21 cellular contexts compared by ENCODE assay signal in the genomic region with DNA sequence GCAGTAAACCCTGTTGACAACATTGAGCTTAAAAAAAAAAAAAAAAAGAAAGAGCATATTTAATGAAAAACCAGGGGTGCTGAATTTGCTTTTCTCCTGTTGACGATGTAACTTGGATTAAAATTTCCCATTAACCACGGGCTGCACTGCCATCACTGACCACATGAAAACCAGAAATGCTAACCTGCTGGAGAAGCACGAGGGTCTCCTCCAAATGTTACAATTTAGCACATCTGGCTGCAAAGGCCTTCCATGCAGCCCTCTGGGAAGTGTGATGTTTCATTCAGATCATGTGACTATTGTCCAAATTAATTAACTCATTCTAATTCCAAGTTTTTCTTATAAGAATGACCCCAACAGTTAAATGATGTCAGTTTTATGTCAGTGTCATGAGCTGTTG. TPM values are rescaled to one million over a fixed set of nuclear protein-coding genes. Genes with fewer than 3 reads are reported as not detected.
DNase-seq lines count a peak whose midpoint lies in the region; ATAC-seq, FAIRE-seq and TF ChIP-seq lines count a peak whose summit lies in the region.
"Had no signal": no experiment of that assay in that cellular context is flagged by ENCODE, and none has a peak within 500 bp of the region (broad histone marks: within the 10 kb centered on the region; RNA-seq: fewer than 3 reads in every experiment).

No MANE protein-coding gene starts in this region.

- no peak overlapping the region for H3K4me3 Mint-ChIP-seq in GM23338
- no peak overlapping the region for H3K4me3 Mint-ChIP-seq in glutamatergic neuron (ENCODE audit: unreplicated experiment)
- H3K4me3 Mint-ChIP-seq in activated naive CD8-positive, alpha-beta T cell treated with anti-CD3 and anti-CD28 coated beads, Interleukin-2, amount 50 U/mL, for 24 hours: no peak overlapping the region
- H3K4me3 Mint-ChIP-seq: activated naive CD8-positive, alpha-beta T cell; stimulated activated naive CD8-positive, alpha-beta T cell treated with anti-CD3 and anti-CD28 coated beads, Interleukin-15, Interleukin-2, amounts not matched to agents 100 ng/mL and 50 ng/mL, for 24 hours; T-helper 1 cell treated with Interleukin-12 subunit alpha and Interleukin-12 subunit beta and Interleukin-4 antibody, amounts not matched to agents 30 μg/mL and 1 μg/mL, for 36 hours; WTC11 had no signal

- H3K27ac ChIP-seq in A673 (ENCODE audit: low read depth, low read length, poor library complexity, severe bottlenecking) (no peak overlapping the region), GM23338 (ENCODE audit: low read depth) (no peak overlapping the region), RWPE2 (ENCODE audit: poor library complexity, severe bottlenecking) (no peak overlapping the region)

- H3K4me3 ChIP-seq in A673 (ENCODE audit: low read depth, low read length, poor library complexity, severe bottlenecking) (no peak overlapping the region), GM23338 (no peak overlapping the region), RWPE2 (ENCODE audit: severe bottlenecking) (no peak overlapping the region)

- H3K9me3 ChIP-seq in A673 (ENCODE audit: low read depth, low read length, poor library complexity, severe bottlenecking) (no peaks in the 10 kb centered on the region), RWPE2 (ENCODE audit: severe bottlenecking) (no peaks in the 10 kb centered on the region)

- DNase-seq in A673 (ENCODE audit: low spot score) (no peak), GM23338 (ENCODE audit: low spot score) (peak; percentile 54), RWPE2 (ENCODE audit: low spot score) (no peak), glutamatergic neuron (no peak), GM12892 (ENCODE audit: insufficient read length) (no peak), mucosa of gallbladder (ENCODE audit: low spot score) (no peak), C1 segment of cervical spinal cord (lab: John Stamatoyannopoulos, UW) (no peak)
- no peak for DNase-seq in activated naive CD8-positive, alpha-beta T cell treated with anti-CD3 and anti-CD28 coated beads, Interleukin-2, amount 50 U/mL, for 24 hours
- DNase-seq: ACHN; hippocampal formation; KG1; kidney; NK-92 treated with Interleukin-12 subunit alpha and Interleukin-12 subunit beta, amount 100 ng/mL, for 24 hours; right cardiac atrium; Right ventricle myocardium superior had no signal

- H3K27me3 Mint-ChIP-seq in GM23338 (ENCODE audit: insufficient read depth, low read depth, poor library complexity) (peaks cover 3% of the 10 kb centered on the region), glutamatergic neuron (ENCODE audit: unreplicated experiment) (no peaks in the 10 kb centered on the region)
- H3K27me3 Mint-ChIP-seq in activated naive CD8-positive, alpha-beta T cell treated with anti-CD3 and anti-CD28 coated beads, Interleukin-2, amount 50 U/mL, for 24 hours: peaks cover 16% of the 10 kb centered on the region

- TF ChIP-seq CTCF in A673 (conservative IDR thresholded peaks at IDR 0.05; ENCODE audit: low read depth, low read length) (peak; percentile 28; the same call in 1 of the 2 replicates), GM23338 (conservative IDR thresholded peaks at IDR 0.05; ENCODE audit: low read depth in 2 of 2) (peak; percentile 2 to 34; a peak in 1 of 4 replicates), RWPE2 (IDR thresholded peaks at IDR 0.05; ENCODE audit: poor library complexity, severe bottlenecking) (peak; percentile 16), glutamatergic neuron (IDR thresholded peaks at IDR 0.05; ENCODE audit: partially characterized antibody, unreplicated experiment) (peak; percentile 66)

- H3K4me2 ChIP-seq in GM23338: 0 out of 2 replicates have a peak overlapping the region, but pooled peaks have one; percentile 34

- intact Hi-C loops in A673 (cut with micrococcal nuclease; ENCODE audit: unreplicated experiment): loop anchor here (10.0 kb wide), 1 partner anchor 460 kb away; a partner anchor contains a TSS

- H3F3A ChIP-seq in GM23338 (replicated peaks; ENCODE audit: low read depth): no peaks in the 10 kb centered on the region

- no peaks in the 10 kb centered on the region for H3K9me3 Mint-ChIP-seq in GM23338
- no peaks in the 10 kb centered on the region for H3K9me3 Mint-ChIP-seq in glutamatergic neuron (ENCODE audit: unreplicated experiment)
- no peaks in the 10 kb centered on the region for H3K9me3 Mint-ChIP-seq in activated naive CD8-positive, alpha-beta T cell treated with anti-CD3 and anti-CD28 coated beads, Interleukin-2, amount 50 U/mL, for 24 hours
- H3K9me3 Mint-ChIP-seq: stimulated activated naive CD8-positive, alpha-beta T cell treated with anti-CD3 and anti-CD28 coated beads, Interleukin-15, Interleukin-2, amounts not matched to agents 100 ng/mL and 50 ng/mL, for 24 hours; T-helper 1 cell treated with Interleukin-12 subunit alpha and Interleukin-12 subunit beta and Interleukin-4 antibody, amounts not matched to agents 30 μg/mL and 1 μg/mL, for 36 hours; WTC11 had no signal

- no peaks in the 10 kb centered on the region for H3K27me3 ChIP-seq in A673 (replicated peaks; ENCODE audit: insufficient read depth, low read depth, low read length, poor library complexity)
- H3K27me3 ChIP-seq in GM23338 (ENCODE audit: insufficient read depth): no peaks in the 10 kb centered on the region
- H3K27me3 ChIP-seq in RWPE2 (ENCODE audit: insufficient read depth, poor library complexity, severe bottlenecking): no peaks in the 10 kb centered on the region

- CTCF ChIA-PET in A673 (lab: Charles Lee): no interaction called here

- H3K36me3 Mint-ChIP-seq in GM23338 (ENCODE audit: low read depth): no peaks in the 10 kb centered on the region
- no peaks in the 10 kb centered on the region for H3K36me3 Mint-ChIP-seq in glutamatergic neuron (ENCODE audit: unreplicated experiment)
- no peaks in the 10 kb centered on the region for H3K36me3 Mint-ChIP-seq in activated naive CD8-positive, alpha-beta T cell treated with anti-CD3 and anti-CD28 coated beads, Interleukin-2, amount 50 U/mL, for 24 hours (ENCODE audit: low read depth)
- H3K36me3 Mint-ChIP-seq: activated naive CD8-positive, alpha-beta T cell; WTC11 had no signal

- no TSS peak for BruUV-seq in A673 (replicated peaks; lab: Mats Ljungman, UMichigan)

- H2AFZ ChIP-seq in GM23338: 0 out of 2 replicates have a peak overlapping the region, but pooled peaks have one; percentile 8

- H3K4me1 ChIP-seq in A673 (ENCODE audit: insufficient read depth, low read length, poor library complexity, severe bottlenecking): no peaks in the 10 kb centered on the region
- peaks cover 46% of the 10 kb centered on the region for H3K4me1 ChIP-seq in GM23338 (ENCODE audit: insufficient read depth)
- H3K4me1 ChIP-seq in RWPE2 (ENCODE audit: insufficient read depth, poor library complexity, severe bottlenecking): no peaks in the 10 kb centered on the region

- ATAC-seq in GM23338 (peak; percentile 7; the same call in 1 of the 3 replicates), RWPE2 (ENCODE audit: low read depth) (no peak)
- ATAC-seq in activated naive CD8-positive, alpha-beta T cell treated with anti-CD3 and anti-CD28 coated beads, Interleukin-2, amount 50 U/mL, for 24 hours: no peak
- ATAC-seq: right cardiac atrium, WTC11 had no signal

- H3K27ac Mint-ChIP-seq in GM23338: no peak overlapping the region; the same call in 1 of the 2 replicates
- no peak overlapping the region for H3K27ac Mint-ChIP-seq in glutamatergic neuron (ENCODE audit: unreplicated experiment)
- H3K27ac Mint-ChIP-seq in activated naive CD8-positive, alpha-beta T cell treated with anti-CD3 and anti-CD28 coated beads, Interleukin-2, amount 50 U/mL, for 24 hours: no peak overlapping the region
- H3K27ac Mint-ChIP-seq: activated naive CD8-positive, alpha-beta T cell; stimulated activated naive CD8-positive, alpha-beta T cell treated with anti-CD3 and anti-CD28 coated beads, Interleukin-15, Interleukin-2, amounts not matched to agents 100 ng/mL and 50 ng/mL, for 24 hours; T-helper 1 cell treated with Interleukin-12 subunit alpha and Interleukin-12 subunit beta and Interleukin-4 antibody, amounts not matched to agents 30 μg/mL and 1 μg/mL, for 36 hours; WTC11 had no signal

- H3K36me3 ChIP-seq in A673 (ENCODE audit: insufficient read depth, low read length, poor library complexity, severe bottlenecking) (no peaks in the 10 kb centered on the region), GM23338 (ENCODE audit: insufficient read depth) (no peaks in the 10 kb centered on the region), RWPE2 (ENCODE audit: low read depth) (no peaks in the 10 kb centered on the region)

- no peak for FAIRE-seq in GM12892 (lab: Jason Lieb, UNC)
- FAIRE-seq: GM12891 had no signal

- no peaks in the 10 kb centered on the region for H4K20me1 ChIP-seq in GM23338 (replicated peaks; ENCODE audit: insufficient read depth)

- H3K4me1 Mint-ChIP-seq in GM23338: peaks cover 34% of the 10 kb centered on the region
- peaks cover 6% of the 10 kb centered on the region for H3K4me1 Mint-ChIP-seq in glutamatergic neuron (ENCODE audit: low read depth, unreplicated experiment)
- H3K4me1 Mint-ChIP-seq in activated naive CD8-positive, alpha-beta T cell treated with anti-CD3 and anti-CD28 coated beads, Interleukin-2, amount 50 U/mL, for 24 hours: no peaks in the 10 kb centered on the region

- H3K9me2 ChIP-seq in GM23338 (ENCODE audit: insufficient read depth): no peaks in the 10 kb centered on the region

- POLR2A ChIA-PET in A673 (lab: Charles Lee; ENCODE audit: low non-redundant PET): interaction anchor here (1.0 kb wide), 1 partner anchor 40 kb away, joined by 6 read pairs; no protein-coding TSS in a partner anchor

- no peak for TF ChIP-seq POLR2A in GM12892 (IDR thresholded peaks at IDR 0.05; ENCODE audit: low read depth, low read length)

- H3K79me2 ChIP-seq in GM23338 (replicated peaks; ENCODE audit: insufficient read depth): no peaks in the 10 kb centered on the region

TF ChIP-seq in GM23338, 12 proteins besides CTCF, POLR2A, EP300 and RAD21:
- TF ChIP-seq EZH2phosphoT487 (IDR thresholded peaks at IDR 0.05; ENCODE audit: unreplicated experiment): no peak
- TF ChIP-seq CREB1 (CRISPR knock-in tag; IDR thresholded peaks at IDR 0.05; ENCODE audit: low read depth): no peak
- TF ChIP-seq EZH2 (IDR thresholded peaks at IDR 0.05; ENCODE audit: low read depth, unreplicated experiment): no peak

RNA-seq across cellular contexts. Expression of a gene that starts 26.9 kb away (rescaled TPM):
- total RNA-seq in A673 (2021) (not detected in 2 replicates), glutamatergic neuron (ENCODE audit: unreplicated experiment) (not detected), mucosa of gallbladder (not detected)
- not detected in 2 replicates for total RNA-seq in GM23338 (2014; rRNA removed; shearing (Covaris generic))
- polyA plus RNA-seq in GM23338 (2016; fragmentation: Nextera tagmentation; extraction: Ambion mirVana): not detected in 2 replicates
- not detected for polyA plus RNA-seq in GM12892 (2012; ENCODE audit: missing spikeins)
- total RNA-seq: kidney, right cardiac atrium, Right ventricle myocardium superior, urinary bladder, WTC11 had no signal
- polyA plus RNA-seq: right cardiac atrium, urinary bladder had no signal

RNA-seq across cellular contexts. Expression of a gene that starts 38.5 kb away (rescaled TPM):
- 0.11 TPM in 1 of 2 replicates, not detected in the other for total RNA-seq in A673 (2021)
- not detected in 2 replicates for total RNA-seq in GM23338 (2014; rRNA removed; shearing (Covaris generic))
- 0.16 TPM in 1 of 2 replicates, not detected in the other for polyA plus RNA-seq in GM23338 (2016; fragmentation: Nextera tagmentation; extraction: Ambion mirVana)
- not detected for total RNA-seq in glutamatergic neuron (ENCODE audit: unreplicated experiment)
- polyA plus RNA-seq in GM12892 (2012; ENCODE audit: missing spikeins): not detected
- total RNA-seq in mucosa of gallbladder: 0.14 TPM
- total RNA-seq: kidney, right cardiac atrium, Right ventricle myocardium superior had no signal
- polyA plus RNA-seq: right cardiac atrium had no signal

Comparison
In these comparisons a context has a peak if more than half of its experiments do, and no peak if none do; other contexts are left out.
1. CTCF ChIP-seq: peak in every context shown above with its lines; median percentile 66 in glutamatergic neuron; 28 in A673; 18 in GM23338; 16 in RWPE2.